In the genomic region with DNA sequence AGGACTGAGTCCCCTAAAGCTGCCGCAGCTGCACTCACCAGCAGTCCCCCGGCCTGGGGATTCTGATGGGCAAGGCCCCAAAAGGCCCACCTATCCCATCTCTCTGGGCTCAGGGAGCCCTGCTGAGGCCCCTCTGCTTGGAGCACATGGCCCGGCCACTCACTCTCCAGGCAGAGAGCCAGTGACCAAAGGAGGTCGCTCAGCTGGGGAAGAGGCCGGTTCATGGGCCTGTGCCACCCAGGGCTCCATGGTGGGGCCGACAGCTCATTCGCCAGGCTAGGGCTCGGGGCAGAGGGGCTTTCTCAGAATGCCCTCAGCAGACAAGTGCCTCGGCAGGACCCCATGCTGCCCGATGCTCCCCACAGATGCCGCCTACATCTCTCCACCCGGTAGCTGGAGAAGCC, we compare ENCODE assay signal across 14 cellular contexts. TPM values are rescaled to one million over a fixed set of nuclear protein-coding genes. Genes with fewer than 3 reads are reported as not detected.
DNase-seq lines count a peak whose midpoint lies in the region; ATAC-seq and TF ChIP-seq lines count a peak whose summit lies in the region.
"Had no signal": no experiment of that assay in that cellular context is flagged by ENCODE, and none has a peak within 500 bp of the region (broad histone marks: within the 10 kb centered on the region; RNA-seq: fewer than 3 reads in every experiment).

No MANE protein-coding gene starts in this region.

- H3K27ac Mint-ChIP-seq in chondrocyte (ENCODE audit: unreplicated experiment) = no peak overlapping the region
- no peak overlapping the region for H3K27ac Mint-ChIP-seq in activated CD4-positive, alpha-beta memory T cell treated with anti-CD3 and anti-CD28 coated beads for 36 hours

- H2AFZ ChIP-seq in osteoblast (ENCODE audit: low read length) = no peak overlapping the region
- no peak overlapping the region for H2AFZ ChIP-seq in PC-3 (ENCODE audit: low read length)

- H3K27ac ChIP-seq in RWPE1 (peak overlapping the region; percentile 91), lower lobe of right lung (no peak overlapping the region), osteoblast (ENCODE audit: low read depth, low read length) (no peak overlapping the region), PC-3 (ENCODE audit: low read length) (no peak overlapping the region)
- H3K27ac ChIP-seq: C4-2B had no signal

- H3K4me3 ChIP-seq in lower lobe of right lung = no peak overlapping the region
- H3K4me3 ChIP-seq in osteoblast (ENCODE audit: insufficient read depth, low read length) = no peak overlapping the region
- no peak overlapping the region for H3K4me3 ChIP-seq in PC-3 (ENCODE audit: low read length)

- peaks cover 53% of the 10 kb centered on the region for H4K20me1 ChIP-seq in osteoblast (ENCODE audit: insufficient read depth, low read length)
- 0 out of 2 replicates have a peak, but pooled peaks cover 5% of the 10 kb centered on the region for H4K20me1 ChIP-seq in PC-3 (ENCODE audit: low read length)

- H3K36me3 ChIP-seq in lower lobe of right lung (peaks cover 86% of the 10 kb centered on the region), osteoblast (ENCODE audit: insufficient read depth, low read length) (peaks cover 37% of the 10 kb centered on the region), PC-3 (ENCODE audit: low read depth, low read length) (peaks cover 16% of the 10 kb centered on the region; the same call in 1 of the 2 replicates)

- H3K9me3 ChIP-seq in lower lobe of right lung (no peaks in the 10 kb centered on the region), osteoblast (ENCODE audit: low read depth, low read length) (no peaks in the 10 kb centered on the region), PC-3 (ENCODE audit: low read length) (no peaks in the 10 kb centered on the region)

- H3K9me2 ChIP-seq in PC-3 (replicated peaks; ENCODE audit: low read length) = no peaks in the 10 kb centered on the region

- H3K79me2 ChIP-seq in osteoblast (ENCODE audit: insufficient read depth, low read length) (peaks cover 40% of the 10 kb centered on the region), PC-3 (ENCODE audit: low read length) (peaks cover 5% of the 10 kb centered on the region; the same call in 1 of the 2 replicates)

- BruUV-seq in PC-3 (replicated peaks; lab: Mats Ljungman, UMichigan) = no TSS peak

- DNase-seq in RWPE1 (ENCODE audit: low spot score) (no peak), chondrocyte (ENCODE audit: low spot score) (peak; percentile 76), lower lobe of right lung (peak; percentile 32), osteoblast (ENCODE audit: insufficient read length, low spot score, missing footprints) (peak; percentile 80), PC-3 (no peak), NCI-H1417 treated with DMSO at 0.1 percent for 48 hours (lab: John Stamatoyannopoulos, UW) (no peak), AML-193 (lab: John Stamatoyannopoulos, UW) (no peak)
- DNase-seq in activated CD4-positive, alpha-beta memory T cell treated with anti-CD3 and anti-CD28 coated beads for 36 hours = no peak
- DNase-seq: DMS79, GOT3, H9, IMR-90 had no signal

- H3K27me3 Mint-ChIP-seq in chondrocyte (ENCODE audit: low read depth) = no peaks in the 10 kb centered on the region
- no peaks in the 10 kb centered on the region for H3K27me3 Mint-ChIP-seq in activated CD4-positive, alpha-beta memory T cell treated with anti-CD3 and anti-CD28 coated beads for 36 hours
- H3K27me3 Mint-ChIP-seq: CD4-positive, alpha-beta memory T cell had no signal

- POLR2A ChIA-PET in RWPE1 (lab: Yijun Ruan, JAX; ENCODE audit: low non-redundant PET) (no interaction called here), PC-3 (lab: Charles Lee; ENCODE audit: unreplicated experiment) (no interaction called here)
- POLR2A ChIA-PET in activated CD4-positive, alpha-beta memory T cell treated with anti-CD3 and anti-CD28 coated beads for 36 hours (lab: Charles Lee) = no interaction called here

- no peak overlapping the region for H3K4me2 ChIP-seq in osteoblast (ENCODE audit: insufficient read depth, low read length)
- H3K4me2 ChIP-seq in PC-3 (ENCODE audit: low read length) = no peak overlapping the region

- CTCF ChIA-PET in RWPE1 (lab: Yijun Ruan, JAX) = interaction anchor here (0.6 to 0.9 kb wide), 2 partner anchors 10 to 87 kb away, joined by 3 read pairs; no protein-coding TSS in a partner anchor
- CTCF ChIA-PET in PC-3 (lab: Charles Lee) = no interaction called here
- CTCF ChIA-PET in activated CD4-positive, alpha-beta memory T cell treated with anti-CD3 and anti-CD28 coated beads for 36 hours (lab: Charles Lee) = no interaction called here

- H3K4me1 ChIP-seq in lower lobe of right lung (peaks cover 47% of the 10 kb centered on the region), osteoblast (ENCODE audit: insufficient read depth, low read length) (peaks cover 5% of the 10 kb centered on the region), PC-3 (ENCODE audit: insufficient read depth, low read length) (no peaks in the 10 kb centered on the region)

- no peaks in the 10 kb centered on the region for H3K9me3 Mint-ChIP-seq in chondrocyte (ENCODE audit: low read depth)
- no peaks in the 10 kb centered on the region for H3K9me3 Mint-ChIP-seq in activated CD4-positive, alpha-beta memory T cell treated with anti-CD3 and anti-CD28 coated beads for 36 hours
- H3K9me3 Mint-ChIP-seq: CD4-positive, alpha-beta memory T cell; H9 had no signal

- H3K27me3 ChIP-seq in lower lobe of right lung (ENCODE audit: low read depth) (no peaks in the 10 kb centered on the region), osteoblast (ENCODE audit: insufficient read depth, low read length) (no peaks in the 10 kb centered on the region), PC-3 (ENCODE audit: low read length) (no peaks in the 10 kb centered on the region)

- H3K9ac ChIP-seq in PC-3 (ENCODE audit: low read length) = no peak overlapping the region

- H3K4me1 Mint-ChIP-seq in chondrocyte (ENCODE audit: low read depth) = no peaks in the 10 kb centered on the region
- peaks cover 2% of the 10 kb centered on the region for H3K4me1 Mint-ChIP-seq in activated CD4-positive, alpha-beta memory T cell treated with anti-CD3 and anti-CD28 coated beads for 36 hours (ENCODE audit: low read depth)

- intact Hi-C loops in lower lobe of right lung (cut with DNase I) = no loop called here
- intact Hi-C loops in PC-3 (cut with micrococcal nuclease) = no loop called here
- intact Hi-C loops in activated CD4-positive, alpha-beta memory T cell treated with anti-CD3 and anti-CD28 coated beads for 36 hours (cut with micrococcal nuclease) = no loop called here

- peaks cover 13% of the 10 kb centered on the region for H3K36me3 Mint-ChIP-seq in chondrocyte (ENCODE audit: low read depth)
- peaks cover 10% of the 10 kb centered on the region for H3K36me3 Mint-ChIP-seq in activated CD4-positive, alpha-beta memory T cell treated with anti-CD3 and anti-CD28 coated beads for 36 hours

- TF ChIP-seq CTCF in RWPE1 (conservative IDR thresholded peaks at IDR 0.05; ENCODE audit: low read depth) (no peak), chondrocyte (IDR thresholded peaks at IDR 0.05) (no peak), lower lobe of right lung (IDR thresholded peaks at IDR 0.05) (no peak), osteoblast (IDR thresholded peaks at IDR 0.05; ENCODE audit: extremely low read depth, low read depth, low read length) (no peak), PC-3 (conservative IDR thresholded peaks at IDR 0.05; ENCODE audit: low read depth, low read length) (no peak)

- ATAC-seq in lower lobe of right lung (no peak), PC-3 (no peak)

- no peaks in the 10 kb centered on the region for H3F3A ChIP-seq in PC-3 (ENCODE audit: low read length, unreplicated experiment)

- no peak overlapping the region for H3K4me3 Mint-ChIP-seq in chondrocyte (ENCODE audit: unreplicated experiment)
- H3K4me3 Mint-ChIP-seq in activated CD4-positive, alpha-beta memory T cell treated with anti-CD3 and anti-CD28 coated beads for 36 hours = no peak overlapping the region
- H3K4me3 Mint-ChIP-seq: CD4-positive, alpha-beta memory T cell; H9 had no signal

RNA-seq across cellular contexts. Expression of a gene that starts 54.5 kb away (rescaled TPM):
- total RNA-seq in chondrocyte (57.7 to 61.2 TPM (median 60.9 TPM) in 3 replicates), lower lobe of right lung (61.9 TPM), osteoblast (14.7 and 15.9 TPM in 2 replicates), PC-3 (2014; rRNA removed) (29.0 and 36.5 TPM in 2 replicates)
- 10 to 100 TPM; 35.7 to 37.9 TPM for total RNA-seq in activated CD4-positive, alpha-beta memory T cell treated with anti-CD3 and anti-CD28 coated beads for 36 hours

Comparison
In these comparisons a context has a peak if more than half of its experiments do, and no peak if none do; other contexts are left out.
1. DNase-seq: peak in chondrocyte (single experiment), lower lobe of right lung (single experiment) and osteoblast (single experiment); none in RWPE1 (single experiment), PC-3 (single experiment), activated CD4-positive, alpha-beta memory T cell treated with anti-CD3 and anti-CD28 coated beads for 36 hours (single experiment), NCI-H1417 treated with DMSO at 0.1 percent for 48 hours (single experiment) and AML-193 (0 of 2).